ENCODE assay signal across 22 cellular contexts in the genomic region with DNA sequence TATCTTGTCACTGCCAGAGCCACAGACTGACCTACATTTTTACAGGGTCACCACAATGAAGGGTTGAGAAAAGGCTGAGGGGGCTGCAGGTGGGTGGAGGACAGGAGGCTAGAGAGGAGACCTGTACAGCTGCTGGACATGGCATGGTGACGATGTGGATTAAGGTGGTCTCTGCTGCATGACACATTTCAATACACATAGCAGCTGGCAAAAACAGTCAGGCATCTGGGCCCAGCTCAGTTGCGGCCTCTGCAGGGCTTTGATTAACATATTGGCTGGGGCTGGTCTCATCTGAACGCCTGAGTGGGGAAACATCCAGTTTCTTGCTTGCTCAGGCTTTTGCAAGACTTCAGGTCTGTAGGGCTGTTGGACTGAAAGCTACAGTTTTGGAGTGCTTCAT.
"Had no signal": no experiment of that assay in that cellular context is flagged by ENCODE, and none has a peak within 500 bp of the region (broad histone marks: within the 10 kb centered on the region; RNA-seq: fewer than 3 reads in every experiment).

No MANE protein-coding gene starts in this region.

- DNase-seq: Kasumi-1, MM.1S, NCI-H1092 treated with DMSO at 0.1 percent for 48 hours, NCI-H1436, NCI-H187, NCI-H2029, NCI-H2081 treated with DMSO at 0.1 percent for 48 hours, NCI-H2171, NCI-H226, NCI-H446, NCI-H510A, NCI-H524 treated with DMSO at 0.1 percent for 48 hours, NCI-H69, NCI-H774, Right ventricle myocardium superior, RPMI8226, SIG-M5 had no signal

- H3K27me3 ChIP-seq: SJSA1 had no signal

- H3K36me3 ChIP-seq: SJSA1 had no signal

- H3K27ac ChIP-seq: KMS-11, SJSA1, SK-N-MC had no signal

- H3K9me3 ChIP-seq: SJSA1 had no signal

- H3K4me3 ChIP-seq: K562, SJSA1, SK-N-MC had no signal

- ATAC-seq: HepG2, K562 had no signal
